ENCODE assay signal across 2 cellular contexts in the genomic region with DNA sequence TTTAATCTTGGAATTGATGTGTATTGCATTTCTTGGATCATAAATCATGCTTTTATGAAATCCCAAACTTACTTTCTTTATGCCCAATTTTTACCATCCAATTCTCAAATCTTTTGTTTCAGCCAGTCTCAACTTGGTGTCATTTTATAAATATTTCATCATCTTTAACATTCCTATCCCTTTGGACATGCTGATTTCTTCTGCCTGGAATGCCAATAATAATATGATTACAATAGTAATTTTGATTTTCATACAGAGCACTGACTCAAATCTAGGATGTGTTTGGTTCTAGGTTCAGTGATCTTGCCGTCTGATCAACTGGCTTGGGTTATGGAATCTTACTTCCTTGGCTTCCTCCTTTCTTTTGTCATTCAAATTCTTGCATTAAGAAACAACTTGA.
TF ChIP-seq lines count a peak whose summit lies in the region.

No MANE protein-coding gene starts in this region.

TF ChIP-seq in H1, 55 proteins besides CTCF, POLR2A, EP300 and RAD21:
- TF ChIP-seq SIX5 (IDR thresholded peaks at IDR 0.05; ENCODE audit: low read depth, low read length): no peak
- TF ChIP-seq SP1 (IDR thresholded peaks at IDR 0.05; ENCODE audit: low read depth, low read length): no peak
- no peak for TF ChIP-seq CBX8 (IDR thresholded peaks at IDR 0.05; ENCODE audit: borderline replicate concordance, low read depth, low read length)
- TF ChIP-seq ZNF274 (IDR thresholded peaks at IDR 0.05; ENCODE audit: borderline replicate concordance, extremely low read depth, low read length): no peak
- no peak for TF ChIP-seq POU5F1 (IDR thresholded peaks at IDR 0.05; ENCODE audit: low read depth, low read length)
- TF ChIP-seq KDM5A (IDR thresholded peaks at IDR 0.05; ENCODE audit: low read length): no peak
- TF ChIP-seq CEBPB (IDR thresholded peaks at IDR 0.05; ENCODE audit: low read depth, low read length): no peak
- no peak for TF ChIP-seq GABPA (IDR thresholded peaks at IDR 0.05; ENCODE audit: borderline replicate concordance, insufficient read depth, low read length)

TF ChIP-seq in HepG2, 621 proteins besides CTCF, POLR2A, EP300 and RAD21:
- no peak for TF ChIP-seq PAF1 (CRISPR knock-in tag; IDR thresholded peaks at IDR 0.05)
- no peak for TF ChIP-seq ZNF383 (CRISPR knock-in tag; IDR thresholded peaks at IDR 0.05; ENCODE audit: borderline replicate concordance)
- no peak for TF ChIP-seq ZNF724P (CRISPR knock-in tag; IDR thresholded peaks at IDR 0.05; ENCODE audit: borderline replicate concordance)
- no peak for TF ChIP-seq HOXA5 (CRISPR knock-in tag; IDR thresholded peaks at IDR 0.05)
- no peak for TF ChIP-seq AGO1 (IDR thresholded peaks at IDR 0.05; ENCODE audit: low read depth, low read length, poor library complexity, severe bottlenecking)
- no peak for TF ChIP-seq MAZ (IDR thresholded peaks at IDR 0.05; ENCODE audit: borderline replicate concordance, low read depth, low read length)
- no peak for TF ChIP-seq MAZ (CRISPR knock-in tag; IDR thresholded peaks at IDR 0.05; ENCODE audit: low read depth)
- TF ChIP-seq, protein P1, sequence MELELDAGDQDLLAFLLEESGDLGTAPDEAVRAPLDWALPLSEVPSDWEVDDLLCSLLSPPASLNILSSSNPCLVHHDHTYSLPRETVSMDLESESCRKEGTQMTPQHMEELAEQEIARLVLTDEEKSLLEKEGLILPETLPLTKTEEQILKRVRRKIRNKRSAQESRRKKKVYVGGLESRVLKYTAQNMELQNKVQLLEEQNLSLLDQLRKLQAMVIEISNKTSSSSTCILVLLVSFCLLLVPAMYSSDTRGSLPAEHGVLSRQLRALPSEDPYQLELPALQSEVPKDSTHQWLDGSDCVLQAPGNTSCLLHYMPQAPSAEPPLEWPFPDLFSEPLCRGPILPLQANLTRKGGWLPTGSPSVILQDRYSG (CRISPR knock-in tag; IDR thresholded peaks at IDR 0.05): no peak
- no peak for TF ChIP-seq ZNF10 (CRISPR knock-in tag; IDR thresholded peaks at IDR 0.05; ENCODE audit: borderline replicate concordance, low read depth)
- TF ChIP-seq, protein P2, sequence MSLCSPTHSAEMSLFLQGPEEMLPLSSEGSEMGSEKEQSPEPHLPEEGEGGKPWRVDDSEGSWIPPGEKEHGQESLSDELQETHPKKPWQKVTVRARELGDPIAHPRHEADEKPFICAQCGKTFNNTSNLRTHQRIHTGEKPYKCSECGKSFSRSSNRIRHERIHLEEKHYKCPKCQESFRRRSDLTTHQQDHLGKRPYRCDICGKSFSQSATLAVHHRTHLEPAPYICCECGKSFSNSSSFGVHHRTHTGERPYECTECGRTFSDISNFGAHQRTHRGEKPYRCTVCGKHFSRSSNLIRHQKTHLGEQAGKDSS (CRISPR knock-in tag; IDR thresholded peaks at IDR 0.05; ENCODE audit: borderline replicate concordance, low read depth): no peak
